ENCODE assay signal across 15 cellular contexts in genomic region chr13:75445717-75446529, GRCh38. TPM values are rescaled to one million over a fixed set of nuclear protein-coding genes. Genes with fewer than 3 reads are reported as not detected.
DNase-seq lines count a peak whose midpoint lies in the region; ATAC-seq, FAIRE-seq and TF ChIP-seq lines count a peak whose summit lies in the region.
"Had no signal": no experiment of that assay in that cellular context is flagged by ENCODE, and none has a peak within 500 bp of the region (broad histone marks: within the 10 kb centered on the region; RNA-seq: fewer than 3 reads in every experiment).

No MANE protein-coding gene starts in this region.

- dilution Hi-C loops in endothelial cell of umbilical vein (cut with MboI; ENCODE audit: extremely low pct_ligation_motif_present, low sequenced_read_pairs), result no loop called here

- H3K9me3 ChIP-seq in endothelial cell of umbilical vein (replicated peaks; ENCODE audit: control insufficient read depth, insufficient read depth, low read length) (no peaks in the 10 kb centered on the region), kidney (ENCODE audit: control insufficient read depth in 1 of 2, low read length in 2 of 2) (no peaks in the 10 kb centered on the region), upper lobe of right lung (no peaks in the 10 kb centered on the region)
- H3K9me3 ChIP-seq: sigmoid colon had no signal

- CTCF ChIA-PET in endothelial cell of umbilical vein (lab: Charles Lee), result interaction anchor here (1.1 kb wide), 1 partner anchor 29 kb away, joined by 3 read pairs; no protein-coding TSS in a partner anchor

- intact Hi-C loops in endothelial cell of umbilical vein (cut with micrococcal nuclease), result no loop called here
- intact Hi-C loops in kidney (cut with DNase I), result no loop called here
- intact Hi-C loops in upper lobe of right lung (cut with DNase I), result no loop called here

- FAIRE-seq in endothelial cell of umbilical vein (lab: Jason Lieb, UNC) (peak; percentile 52), kidney (lab: Jason Lieb, UNC) (peak; percentile 21)

- peaks cover 4% of the 10 kb centered on the region for H3K79me2 ChIP-seq in endothelial cell of umbilical vein (ENCODE audit: control insufficient read depth, insufficient read depth, low read length)

- H3K27me3 ChIP-seq in endothelial cell of umbilical vein (ENCODE audit: control insufficient read depth in 2 of 2, insufficient read depth in 2 of 2, low read length in 2 of 2) (no peaks in the 10 kb centered on the region), upper lobe of right lung (no peaks in the 10 kb centered on the region)
- H3K27me3 ChIP-seq: sigmoid colon had no signal

- H3K36me3 ChIP-seq in endothelial cell of umbilical vein (ENCODE audit: control insufficient read depth in 2 of 2, extremely low read depth in 1 of 2, insufficient read depth in 2 of 2, low read length in 2 of 2) (no peaks in the 10 kb centered on the region), kidney (ENCODE audit: control insufficient read depth in 1 of 2, insufficient read depth in 2 of 2, low read length in 2 of 2) (no peaks in the 10 kb centered on the region), upper lobe of right lung (no peaks in the 10 kb centered on the region)
- H3K36me3 ChIP-seq: sigmoid colon had no signal

- POLR2A ChIA-PET in endothelial cell of umbilical vein (lab: Charles Lee), result no interaction called here

- BruUV-seq in endothelial cell of umbilical vein (replicated peaks; lab: Mats Ljungman, UMichigan), result no TSS peak

- H2AFZ ChIP-seq in endothelial cell of umbilical vein (ENCODE audit: low read depth, low read length), result no peak overlapping the region

- ATAC-seq in upper lobe of right lung, result no peak
- no peak for ATAC-seq in GM21619 (IDR thresholded peaks at IDR 0.05; ENCODE audit: unreplicated experiment)
- no peak for ATAC-seq in HG03045 (IDR thresholded peaks at IDR 0.05; ENCODE audit: unreplicated experiment)
- ATAC-seq: activated T-cell treated with anti-CD3 and anti-CD28 coated beads, Interleukin-2, amount 50 U/mL, for 72 hours; CD8-positive, alpha-beta T cell; naive thymus-derived CD4-positive, alpha-beta T cell had no signal

- TF ChIP-seq CTCF in endothelial cell of umbilical vein (IDR thresholded peaks at IDR 0.05; ENCODE audit: extremely low read depth in 1 of 2, insufficient read depth in 1 of 2, low read depth in 1 of 2, low read length in 2 of 2) (no peak), kidney (IDR thresholded peaks at IDR 0.05; ENCODE audit: borderline replicate concordance, extremely low read depth, insufficient read depth) (no peak), upper lobe of right lung (IDR thresholded peaks at IDR 0.05) (no peak)

- no peak overlapping the region for H3K27ac ChIP-seq in endothelial cell of umbilical vein (ENCODE audit: insufficient read depth, low read depth, low read length)
- peak overlapping the region in 1 of 2 donors; percentile 15 for H3K27ac ChIP-seq in kidney (ENCODE audit: low read depth in 2 of 2, low read length in 2 of 2)
- H3K27ac ChIP-seq in upper lobe of right lung, result no peak overlapping the region

- H3K9me1 ChIP-seq in endothelial cell of umbilical vein (replicated peaks; ENCODE audit: control insufficient read depth, extremely low read depth, insufficient read depth, low read length), result peaks cover 3% of the 10 kb centered on the region

- H3K4me1 ChIP-seq in endothelial cell of umbilical vein (ENCODE audit: control insufficient read depth, extremely low read depth, insufficient read depth, low read length), result no peaks in the 10 kb centered on the region
- H3K4me1 ChIP-seq in kidney (ENCODE audit: control insufficient read depth in 1 of 2, insufficient read depth in 1 of 2, low read depth in 1 of 2, low read length in 2 of 2), result peaks cover 2 to 24% of the 10 kb centered on the region in 2 donors
- H3K4me1 ChIP-seq in upper lobe of right lung, result peaks cover 4% of the 10 kb centered on the region

- no peak overlapping the region for H3K4me2 ChIP-seq in endothelial cell of umbilical vein (ENCODE audit: insufficient read depth, low read length)

- H3K9ac ChIP-seq in endothelial cell of umbilical vein (replicated peaks; ENCODE audit: extremely low read depth, insufficient read depth, low read length) (no peak overlapping the region), kidney (ENCODE audit: low read length in 2 of 2) (no peak overlapping the region)

- DNase-seq in OCI-M1 (lab: John Stamatoyannopoulos, UW) (peak; percentile 49), endothelial cell of umbilical vein (ENCODE audit: low read depth, low spot score) (no peak), kidney (no peak), upper lobe of right lung (no peak), GF-D8 (lab: John Stamatoyannopoulos, UW) (no peak), RPMI8226 (no peak)
- DNase-seq: activated CD4-positive, alpha-beta T cell treated with anti-CD3 and anti-CD28 coated beads for 4 hours; activated T-cell treated with anti-CD3 and anti-CD28 coated beads, Interleukin-2, amount 50 U/mL, for 72 hours; CD8-positive, alpha-beta T cell; immature natural killer cell; naive thymus-derived CD4-positive, alpha-beta T cell; NCI-H2029 treated with DMSO at 0.1 percent for 48 hours; sigmoid colon had no signal

- H3K4me3 ChIP-seq in endothelial cell of umbilical vein (replicated peaks in 1 of 3; ENCODE audit: insufficient read depth in 1 of 3, low read depth in 1 of 3, low read length in 3 of 3) (no peak overlapping the region), kidney (ENCODE audit: low read length in 2 of 2) (peak overlapping the region; percentile 8 to 11), upper lobe of right lung (peak overlapping the region; percentile 6)
- H3K4me3 ChIP-seq: sigmoid colon had no signal

- no peaks in the 10 kb centered on the region for H4K20me1 ChIP-seq in endothelial cell of umbilical vein (replicated peaks; ENCODE audit: control insufficient read depth, extremely low read depth, insufficient read depth, low read length)

- no peak for TF ChIP-seq POLR2A in endothelial cell of umbilical vein (IDR thresholded peaks at IDR 0.05; ENCODE audit: low read depth, low read length)

TF ChIP-seq in endothelial cell of umbilical vein, 7 proteins besides CTCF, POLR2A, EP300 and RAD21:
- no peak for TF ChIP-seq FOS (IDR thresholded peaks at IDR 0.05; ENCODE audit: borderline replicate concordance, insufficient read depth, low read length)
- TF ChIP-seq GATA2 (IDR thresholded peaks at IDR 0.05; ENCODE audit: insufficient read depth, insufficient read length, low read depth, low read length), result no peak
- no peak for TF ChIP-seq MYC (IDR thresholded peaks at IDR 0.05; ENCODE audit: low read depth, low read length)
- no peak for TF ChIP-seq JUN (IDR thresholded peaks at IDR 0.05; ENCODE audit: borderline replicate concordance, insufficient read depth, insufficient read length, low read depth)
- no peak for TF ChIP-seq POLR2AphosphoS5 (IDR thresholded peaks at IDR 0.05; ENCODE audit: insufficient read depth, low read depth, low read length)
- no peak for TF ChIP-seq EZH2 (IDR thresholded peaks at IDR 0.05; ENCODE audit: borderline replicate concordance, low read depth, low read length, severe bottlenecking)
- no peak for TF ChIP-seq MAX (IDR thresholded peaks at IDR 0.05; ENCODE audit: insufficient read depth, insufficient read length)

RNA-seq across cellular contexts. Expression of gene TBC1D4, which starts 36.0 kb away (rescaled TPM):
- total RNA-seq in endothelial cell of umbilical vein, result 72.4 and 81.0 TPM in 2 replicates
- polyA plus RNA-seq in endothelial cell of umbilical vein, result 58.3 and 62.6 TPM in 2 replicates
- polyA plus RNA-seq in endothelial cell of umbilical vein (2011; cell fraction: cytosol; rRNA removed), result 59.9 and 70.3 TPM in 2 replicates
- polyA plus RNA-seq in endothelial cell of umbilical vein (2011; cell fraction: nucleus; rRNA removed), result 180 and 185 TPM in 2 replicates
- polyA plus RNA-seq in endothelial cell of umbilical vein (2012), result 35.5 and 46.5 TPM in 2 replicates
- 118 and 142 TPM in 2 replicates for polyA minus RNA-seq in endothelial cell of umbilical vein
- polyA minus RNA-seq in endothelial cell of umbilical vein (2011; cell fraction: cytosol; rRNA and poly(A)+ RNA removed), result 18.6 TPM
- polyA minus RNA-seq in endothelial cell of umbilical vein (2011; cell fraction: nucleus; rRNA and poly(A)+ RNA removed), result 82.3 and 122 TPM in 2 replicates
- total RNA-seq in kidney, result 51.8 TPM
- 14.7 TPM for polyA plus RNA-seq in kidney (ENCODE audit: insufficient read depth, low read depth, low replicate concordance)
- total RNA-seq in upper lobe of right lung, result 26.1 TPM

Comparison
In these comparisons a context has a peak if more than half of its experiments do, and no peak if none do; other contexts are left out.
1. H3K4me3 ChIP-seq: peak in kidney (2 of 2) and upper lobe of right lung (single experiment); none in endothelial cell of umbilical vein (0 of 3).